Comparison of ENCODE assay signal across 8 cellular contexts in the genomic region with DNA sequence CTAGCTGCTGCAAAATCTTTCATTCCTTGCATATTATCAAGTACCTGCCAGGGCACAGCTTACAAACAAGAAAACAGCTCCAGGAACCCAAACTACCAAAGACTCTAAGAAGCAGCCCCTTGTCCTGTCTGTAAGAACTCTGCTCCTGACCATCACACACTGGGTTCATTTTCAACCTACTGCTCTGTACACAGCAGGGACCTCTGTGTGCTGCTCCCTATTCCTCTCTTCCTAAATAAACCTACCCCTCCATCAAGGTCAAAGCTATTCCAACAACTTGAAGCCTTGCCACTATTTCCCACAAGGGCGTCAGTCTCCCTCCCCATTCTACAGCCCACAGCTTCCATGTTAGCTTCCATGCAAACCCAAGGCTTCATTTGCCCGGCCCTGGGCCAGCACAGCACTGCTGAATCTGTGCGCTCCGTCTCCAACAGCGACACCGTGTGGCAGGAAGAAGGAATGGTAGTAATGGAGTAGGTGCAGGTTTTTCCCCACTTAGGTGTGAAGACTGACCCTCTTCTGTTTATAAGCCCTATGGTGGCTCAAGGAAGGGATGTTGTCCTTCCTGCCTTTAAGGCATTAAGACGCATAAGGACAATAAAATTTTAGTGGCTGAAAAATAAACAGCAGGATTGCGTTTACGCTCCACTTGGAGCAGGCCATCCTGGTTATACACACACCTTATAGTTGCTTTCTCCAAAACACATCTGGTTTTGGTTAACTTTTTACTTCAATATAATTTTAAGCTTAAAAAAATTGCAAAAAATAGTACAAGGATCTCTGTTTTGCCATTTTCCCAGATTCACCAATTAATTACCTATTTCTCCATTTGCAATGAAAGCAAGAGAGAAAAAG.
DNase-seq lines count a peak whose midpoint lies in the region; ATAC-seq, FAIRE-seq and TF ChIP-seq lines count a peak whose summit lies in the region.

No MANE protein-coding gene starts in this region.

- TF ChIP-seq POLR2A in breast epithelium (IDR thresholded peaks at IDR 0.05): no peak
- no peak for TF ChIP-seq POLR2A in stomach (IDR thresholded peaks at IDR 0.05)
- TF ChIP-seq POLR2A in GM12891 (IDR thresholded peaks at IDR 0.05; ENCODE audit: low read depth, low read length): no peak

- intact Hi-C loops in PC-9 (cut with micrococcal nuclease; ENCODE audit: unreplicated experiment) (loop anchor here (5.0 kb wide), 2 partner anchors 183 to 543 kb away; no protein-coding TSS in a partner anchor), breast epithelium (cut with DNase I; ENCODE audit: low total_unique reads) (no loop called here), stomach (cut with DNase I; ENCODE audit: low total_unique reads) (no loop called here)

- POLR2A ChIA-PET in PC-9 (lab: Charles Lee; ENCODE audit: unreplicated experiment): no interaction called here

- WGBS in stomach, 5 donors: 37 to 43% (median 39%) methylated on average over 9 of the region's 9 CpGs

- no peaks in the 10 kb centered on the region for H4K20me1 ChIP-seq in PC-9 (ENCODE audit: insufficient read depth)

- H2AFZ ChIP-seq in PC-9: no peak overlapping the region

- DNase-seq in SIG-M5 treated with dmso at 0.1 percent for 504 hours (lab: John Stamatoyannopoulos, UW; ENCODE audit: unreplicated experiment) (peak; percentile 33), SIG-M5 (lab: John Stamatoyannopoulos, UW) (no peak), PC-9 (peak; percentile 43 to 44), breast epithelium (ENCODE audit: low spot score in 2 of 2) (no peak), kidney epithelial cell (ENCODE audit: low read depth) (no peak), stomach (peak; percentile 66), GM12891 (ENCODE audit: insufficient read length, low spot score) (no peak)

- no peak for TF ChIP-seq EP300 in stomach (IDR thresholded peaks at IDR 0.05)

- H3K27ac ChIP-seq in PC-9: no peak overlapping the region
- no peak overlapping the region for H3K27ac ChIP-seq in breast epithelium
- no peak overlapping the region for H3K27ac ChIP-seq in stomach

- BruUV-seq in PC-9 (replicated peaks; lab: Mats Ljungman, UMichigan): no TSS peak

- H3K4me3 ChIP-seq in PC-9 (no peak overlapping the region), breast epithelium (no peak overlapping the region), kidney epithelial cell (ENCODE audit: low read depth, low read length) (no peak overlapping the region), stomach (no peak overlapping the region)

- H3F3A ChIP-seq in PC-9 (ENCODE audit: insufficient read depth, low read depth): peaks cover 23% of the 10 kb centered on the region; the same call in 1 of the 2 replicates

- FAIRE-seq in GM12891 (lab: Jason Lieb, UNC): no peak

- H3K9me3 ChIP-seq in PC-9 (ENCODE audit: insufficient read depth, low read depth) (peaks cover 28% of the 10 kb centered on the region; the same call in 1 of the 2 replicates), breast epithelium (peaks cover 0 to 8% of the 10 kb centered on the region in 2 donors), stomach (peaks cover 0 to 17% (median 0%) of the 10 kb centered on the region in 4 donors)

- peak; percentile 88 for TF ChIP-seq CTCF in PC-9 (conservative IDR thresholded peaks at IDR 0.05)
- TF ChIP-seq CTCF in breast epithelium (IDR thresholded peaks at IDR 0.05): peak in 2 of 3 donors; percentile 37 to 56
- TF ChIP-seq CTCF in kidney epithelial cell (IDR thresholded peaks at IDR 0.05; ENCODE audit: insufficient read depth, low read length, poor library complexity, severe bottlenecking): peak; percentile 85
- TF ChIP-seq CTCF in stomach (IDR thresholded peaks at IDR 0.05): peak in 5 of 7 experiments; percentile 28 to 67 (median 51)

- no peaks in the 10 kb centered on the region for H3K79me2 ChIP-seq in PC-9 (ENCODE audit: low read depth)

- H3K4me2 ChIP-seq in PC-9: no peak overlapping the region

- H3K4me1 ChIP-seq in PC-9 (replicated peaks; ENCODE audit: insufficient read depth): peaks cover 16% of the 10 kb centered on the region
- no peaks in the 10 kb centered on the region for H3K4me1 ChIP-seq in breast epithelium
- peaks cover 0 to 29% (median 6%) of the 10 kb centered on the region in 4 donors for H3K4me1 ChIP-seq in stomach

- no peaks in the 10 kb centered on the region for H3K27me3 ChIP-seq in PC-9 (ENCODE audit: insufficient read depth, low read depth)
- no peaks in the 10 kb centered on the region for H3K27me3 ChIP-seq in breast epithelium
- no peaks in the 10 kb centered on the region for H3K27me3 ChIP-seq in kidney epithelial cell (ENCODE audit: control insufficient read depth, insufficient read depth, low read length)
- H3K27me3 ChIP-seq in stomach: no peaks in the 10 kb centered on the region

- H3K36me3 ChIP-seq in PC-9 (ENCODE audit: low read depth): no peaks in the 10 kb centered on the region
- H3K36me3 ChIP-seq in breast epithelium: no peaks in the 10 kb centered on the region
- no peaks in the 10 kb centered on the region for H3K36me3 ChIP-seq in kidney epithelial cell (ENCODE audit: control insufficient read depth, insufficient read depth, low read length)
- no peaks in the 10 kb centered on the region for H3K36me3 ChIP-seq in stomach

- peak; percentile 62 for ATAC-seq in HG03378 (IDR thresholded peaks at IDR 0.05; ENCODE audit: unreplicated experiment)

- CTCF ChIA-PET in PC-9 (lab: Charles Lee): interaction anchor here (0.7 kb wide), 1 partner anchor 544 kb away, joined by 4 read pairs; no protein-coding TSS in a partner anchor

- no peaks in the 10 kb centered on the region for H3K9me2 ChIP-seq in PC-9 (ENCODE audit: insufficient read depth)

TF ChIP-seq in GM12891, 5 proteins besides CTCF, POLR2A, EP300 and RAD21:
- TF ChIP-seq SPI1 (IDR thresholded peaks at IDR 0.05; ENCODE audit: low read depth, low read length) (no peak), POLR2AphosphoS5 (IDR thresholded peaks at IDR 0.05; ENCODE audit: low read depth, low read length) (no peak)

Comparison
In these comparisons a context has a peak if more than half of its experiments do, and no peak if none do; other contexts are left out.
1. DNase-seq: peak in SIG-M5 treated with dmso at 0.1 percent for 504 hours (single experiment), PC-9 (2 of 2) and stomach (single experiment); none in SIG-M5 (single experiment), breast epithelium (0 of 2), kidney epithelial cell (single experiment) and GM12891 (single experiment).
2. Peak in every context shown above with its lines, with median percentiles within 50 percentile points of each other: CTCF ChIP-seq.